In the genomic region with DNA sequence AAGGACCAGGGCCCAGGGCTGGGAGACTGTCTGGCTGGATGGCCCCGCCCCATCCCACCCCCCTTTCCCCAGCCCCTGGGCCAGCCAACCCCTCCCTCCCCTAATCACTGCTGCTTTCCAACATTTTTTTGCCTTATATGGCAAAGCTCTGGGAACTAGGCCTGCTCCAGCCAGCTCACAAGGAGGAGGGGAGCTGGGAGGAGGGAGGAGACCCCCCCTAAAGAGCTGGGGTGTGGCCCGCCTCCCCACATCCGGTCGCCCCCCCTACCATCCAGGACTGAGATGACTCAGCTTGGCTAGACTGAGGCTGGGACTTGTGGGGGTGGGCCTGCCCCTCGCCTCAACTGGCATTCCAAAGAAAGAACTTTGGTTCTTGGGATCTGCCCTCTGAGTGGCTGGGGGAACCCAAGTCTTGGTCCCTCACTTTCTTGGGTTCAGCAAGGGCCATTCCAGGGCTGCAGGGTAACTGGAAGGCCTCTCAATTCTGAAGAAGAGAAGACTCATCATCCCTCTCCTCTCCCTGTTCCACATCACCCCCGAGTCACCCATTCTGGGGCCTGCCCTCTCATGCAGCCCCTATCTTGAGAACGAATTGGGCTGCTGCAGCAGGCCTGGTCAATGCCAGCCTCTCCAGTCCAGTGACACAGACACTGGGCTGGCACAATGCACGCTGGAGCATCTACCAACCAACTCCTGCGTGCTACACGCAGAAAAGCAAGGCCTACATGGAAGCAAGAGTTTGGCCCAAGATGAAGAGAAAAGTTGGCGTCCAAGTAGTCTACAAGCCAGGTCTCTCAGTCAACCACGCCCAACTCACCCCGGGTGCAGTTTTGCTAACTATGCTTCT, we compare ENCODE assay signal across 8 cellular contexts. TPM values are rescaled to one million over a fixed set of nuclear protein-coding genes. Genes with fewer than 3 reads are reported as not detected.
DNase-seq lines count a peak whose midpoint lies in the region; ATAC-seq lines count a peak whose summit lies in the region.

No MANE protein-coding gene starts in this region.

- no peaks in the 10 kb centered on the region for H3K27me3 Mint-ChIP-seq in activated CD8-positive, alpha-beta T cell treated with anti-CD3 and anti-CD28 coated beads, Interleukin-2, amount 10 ng/mL, durations not matched to agents 7 days and 5 days (ENCODE audit: low read depth)

- DNase-seq in NCI-H2081 (lab: John Stamatoyannopoulos, UW) (peak; percentile 32 to 65), NCI-H2081 treated with DMSO at 0.1 percent for 48 hours (lab: John Stamatoyannopoulos, UW) (no peak), NCI-H2196 (lab: John Stamatoyannopoulos, UW; ENCODE audit: unreplicated experiment) (peak; percentile 48), mesenchymal stem cell (peak; percentile 95)
- DNase-seq in activated CD8-positive, alpha-beta T cell treated with anti-CD3 and anti-CD28 coated beads, Interleukin-2, amount 10 ng/mL, durations not matched to agents 7 days and 5 days = peak; percentile 82
- peak; percentile 70 to 79 (median 75) for DNase-seq in effector memory CD4-positive, alpha-beta T cell
- DNase-seq in stimulated activated CD8-positive, alpha-beta memory T cell treated with anti-CD3 and anti-CD28 coated beads, Interleukin-15, amount 100 ng/mL, for 1 hour (ENCODE audit: low read depth) = peak; percentile 48

- peak overlapping the region; percentile 89 for H4K8ac ChIP-seq in mesenchymal stem cell (ENCODE audit: low read length)

- peak overlapping the region; percentile 67 for H2BK15ac ChIP-seq in mesenchymal stem cell (ENCODE audit: low read depth, poor library complexity, severe bottlenecking)

- H3K4me1 ChIP-seq in effector memory CD4-positive, alpha-beta T cell (ENCODE audit: control insufficient read depth, insufficient read depth, low read length, poor library complexity, severe bottlenecking) = peaks cover 36% of the 10 kb centered on the region
- peaks cover 48% of the 10 kb centered on the region for H3K4me1 ChIP-seq in mesenchymal stem cell (ENCODE audit: control insufficient read depth, insufficient read depth, low read depth, low read length)

- POLR2A ChIA-PET in activated CD8-positive, alpha-beta T cell treated with anti-CD3 and anti-CD28 coated beads, Interleukin-2, amount 10 ng/mL, durations not matched to agents 7 days and 5 days (lab: Charles Lee) = interaction anchor here (0.5 to 1.7 kb wide), 6 partner anchors 10 to 399 kb away, joined by 3 to 6 read pairs (median 4); a partner anchor contains a TSS

- peak overlapping the region; percentile 96 for H2AK5ac ChIP-seq in mesenchymal stem cell (ENCODE audit: low read length, severe bottlenecking)

- CTCF ChIA-PET in activated CD8-positive, alpha-beta T cell treated with anti-CD3 and anti-CD28 coated beads, Interleukin-2, amount 10 ng/mL, durations not matched to agents 7 days and 5 days (lab: Charles Lee) = interaction anchor here (1.0 kb wide), 1 partner anchor 22 kb away, joined by 3 read pairs; no protein-coding TSS in a partner anchor

- H3K4me3 ChIP-seq in effector memory CD4-positive, alpha-beta T cell (ENCODE audit: insufficient read depth, low read depth, low read length, poor library complexity, severe bottlenecking) = peak overlapping the region; percentile 77
- peak overlapping the region; percentile 73 to 91 for H3K4me3 ChIP-seq in mesenchymal stem cell (ENCODE audit: insufficient read depth in 1 of 2, low read depth in 1 of 2, low read length in 2 of 2)

- peaks cover 29% of the 10 kb centered on the region for H3K4me1 Mint-ChIP-seq in activated CD8-positive, alpha-beta T cell treated with anti-CD3 and anti-CD28 coated beads, Interleukin-2, amount 10 ng/mL, durations not matched to agents 7 days and 5 days (ENCODE audit: low read depth)

- peak overlapping the region; percentile 90 for H3K4me3 Mint-ChIP-seq in activated CD8-positive, alpha-beta T cell treated with anti-CD3 and anti-CD28 coated beads, Interleukin-2, amount 10 ng/mL, durations not matched to agents 7 days and 5 days

- peak overlapping the region; percentile 97 for H3K27ac ChIP-seq in effector memory CD4-positive, alpha-beta T cell (ENCODE audit: insufficient read depth, low read length, poor library complexity, severe bottlenecking)
- H3K27ac ChIP-seq in mesenchymal stem cell (ENCODE audit: low read length, poor library complexity, severe bottlenecking) = peak overlapping the region; percentile 100

- peaks cover 31% of the 10 kb centered on the region for H3K36me3 Mint-ChIP-seq in activated CD8-positive, alpha-beta T cell treated with anti-CD3 and anti-CD28 coated beads, Interleukin-2, amount 10 ng/mL, durations not matched to agents 7 days and 5 days (ENCODE audit: low read depth)

- peak overlapping the region; percentile 98 for H3K18ac ChIP-seq in mesenchymal stem cell (ENCODE audit: low read depth in 1 of 2, low read length in 2 of 2)

- WGBS in mesenchymal stem cell = 2% methylated on average over 6 of the region's 13 CpGs

- H3K9me3 Mint-ChIP-seq in activated CD8-positive, alpha-beta T cell treated with anti-CD3 and anti-CD28 coated beads, Interleukin-2, amount 10 ng/mL, durations not matched to agents 7 days and 5 days (ENCODE audit: insufficient read depth) = no peaks in the 10 kb centered on the region

- H3K23ac ChIP-seq in mesenchymal stem cell (ENCODE audit: low read length in 2 of 2) = peak overlapping the region in 1 of 2 experiments; percentile 59

- H3K27ac Mint-ChIP-seq in activated CD8-positive, alpha-beta T cell treated with anti-CD3 and anti-CD28 coated beads, Interleukin-2, amount 10 ng/mL, durations not matched to agents 7 days and 5 days = peak overlapping the region; percentile 90

- no peaks in the 10 kb centered on the region for H3K27me3 ChIP-seq in effector memory CD4-positive, alpha-beta T cell (replicated peaks; ENCODE audit: control insufficient read depth, insufficient read depth, low read length, poor library complexity, severe bottlenecking)
- no peaks in the 10 kb centered on the region for H3K27me3 ChIP-seq in mesenchymal stem cell (ENCODE audit: control insufficient read depth in 1 of 2, insufficient read depth in 1 of 2, low read length in 2 of 2)

- peak overlapping the region; percentile 97 for H2BK5ac ChIP-seq in mesenchymal stem cell (ENCODE audit: low read depth, low read length, poor library complexity, severe bottlenecking)

- peak overlapping the region; percentile 93 for H2BK120ac ChIP-seq in mesenchymal stem cell (ENCODE audit: low read depth, low read length)

- H3K14ac ChIP-seq in mesenchymal stem cell (ENCODE audit: low read length in 2 of 2) = peak overlapping the region in 1 of 2 experiments; percentile 97

- H2AFZ ChIP-seq in mesenchymal stem cell (ENCODE audit: low read depth, low read length) = no peak overlapping the region

- ATAC-seq in activated CD8-positive, alpha-beta T cell treated with anti-CD3 and anti-CD28 coated beads, Interleukin-2, amount 10 ng/mL, durations not matched to agents 7 days and 5 days = peak; percentile 2
- no peak for ATAC-seq in HG02970 (IDR thresholded peaks at IDR 0.05; ENCODE audit: low FRiP score, unreplicated experiment)

- peak overlapping the region; percentile 98 for H3K9ac ChIP-seq in mesenchymal stem cell (ENCODE audit: low read length)

- H3K9me3 ChIP-seq in effector memory CD4-positive, alpha-beta T cell (ENCODE audit: control insufficient read depth, low read length) = no peaks in the 10 kb centered on the region
- no peaks in the 10 kb centered on the region for H3K9me3 ChIP-seq in mesenchymal stem cell (ENCODE audit: control insufficient read depth, low read length)

- peak overlapping the region; percentile 97 to 98 for H3K4ac ChIP-seq in mesenchymal stem cell (ENCODE audit: low read depth in 1 of 2, low read length in 2 of 2)

- H4K91ac ChIP-seq in mesenchymal stem cell (ENCODE audit: low read length) = peak overlapping the region; percentile 99

- no peaks in the 10 kb centered on the region for H3K79me1 ChIP-seq in mesenchymal stem cell (replicated peaks; ENCODE audit: low read length, poor library complexity, severe bottlenecking)

- peak overlapping the region; percentile 89 for H3K4me2 ChIP-seq in mesenchymal stem cell (ENCODE audit: low read length, poor library complexity, severe bottlenecking)

- peaks cover 36% of the 10 kb centered on the region for H3K36me3 ChIP-seq in effector memory CD4-positive, alpha-beta T cell (ENCODE audit: control insufficient read depth, insufficient read depth, low read length)
- H3K36me3 ChIP-seq in mesenchymal stem cell (ENCODE audit: control insufficient read depth in 1 of 2, insufficient read depth in 2 of 2, low read depth in 1 of 2, low read length in 2 of 2) = peaks cover 30 to 48% of the 10 kb centered on the region in 2 experiments

- peak overlapping the region; percentile 63 to 84 for H2BK12ac ChIP-seq in mesenchymal stem cell (ENCODE audit: low read length in 2 of 2)

RNA-seq across cellular contexts. Expression of a gene that starts 4.8 kb away (rescaled TPM):
- total RNA-seq in activated CD8-positive, alpha-beta T cell treated with anti-CD3 and anti-CD28 coated beads, Interleukin-2, amount 10 ng/mL, durations not matched to agents 7 days and 5 days = 1,000 to 10,000 TPM; 1,371 to 1,454 TPM
- polyA plus RNA-seq in mesenchymal stem cell (2013, experiment 1 of 2) = 667 TPM
- polyA plus RNA-seq in mesenchymal stem cell (2013, experiment 2 of 2) = 624 TPM

RNA-seq across cellular contexts. Expression of a gene that starts 9.4 kb away (rescaled TPM):
- 10 to 100 TPM; 65.9 to 66.0 TPM for total RNA-seq in activated CD8-positive, alpha-beta T cell treated with anti-CD3 and anti-CD28 coated beads, Interleukin-2, amount 10 ng/mL, durations not matched to agents 7 days and 5 days
- polyA plus RNA-seq in mesenchymal stem cell (2013, experiment 1 of 2) = 66.4 TPM
- polyA plus RNA-seq in mesenchymal stem cell (2013, experiment 2 of 2) = 66.8 TPM

RNA-seq across cellular contexts. Expression of a gene that starts 28.5 kb away (rescaled TPM):
- 1,000 to 10,000 TPM; 2,758 to 2,862 TPM for total RNA-seq in activated CD8-positive, alpha-beta T cell treated with anti-CD3 and anti-CD28 coated beads, Interleukin-2, amount 10 ng/mL, durations not matched to agents 7 days and 5 days
- 4,138 TPM for polyA plus RNA-seq in mesenchymal stem cell (2013, experiment 1 of 2)
- polyA plus RNA-seq in mesenchymal stem cell (2013, experiment 2 of 2) = 3,979 TPM

RNA-seq across cellular contexts. Expression of a gene that starts 39.4 kb away (rescaled TPM):
- total RNA-seq in activated CD8-positive, alpha-beta T cell treated with anti-CD3 and anti-CD28 coated beads, Interleukin-2, amount 10 ng/mL, durations not matched to agents 7 days and 5 days = 10 to 100 TPM; 22.5 to 26.5 TPM
- 53.5 TPM for polyA plus RNA-seq in mesenchymal stem cell (2013, experiment 1 of 2)
- polyA plus RNA-seq in mesenchymal stem cell (2013, experiment 2 of 2) = 52.9 TPM

RNA-seq across cellular contexts. Expression of a gene that starts 41.7 kb away (rescaled TPM):
- 10 to 100 TPM; 76.5 to 77.4 TPM for total RNA-seq in activated CD8-positive, alpha-beta T cell treated with anti-CD3 and anti-CD28 coated beads, Interleukin-2, amount 10 ng/mL, durations not matched to agents 7 days and 5 days
- 15.9 TPM for polyA plus RNA-seq in mesenchymal stem cell (2013, experiment 1 of 2)
- 14.1 TPM for polyA plus RNA-seq in mesenchymal stem cell (2013, experiment 2 of 2)
